13 cellular contexts compared by ENCODE assay signal in the genomic region with DNA sequence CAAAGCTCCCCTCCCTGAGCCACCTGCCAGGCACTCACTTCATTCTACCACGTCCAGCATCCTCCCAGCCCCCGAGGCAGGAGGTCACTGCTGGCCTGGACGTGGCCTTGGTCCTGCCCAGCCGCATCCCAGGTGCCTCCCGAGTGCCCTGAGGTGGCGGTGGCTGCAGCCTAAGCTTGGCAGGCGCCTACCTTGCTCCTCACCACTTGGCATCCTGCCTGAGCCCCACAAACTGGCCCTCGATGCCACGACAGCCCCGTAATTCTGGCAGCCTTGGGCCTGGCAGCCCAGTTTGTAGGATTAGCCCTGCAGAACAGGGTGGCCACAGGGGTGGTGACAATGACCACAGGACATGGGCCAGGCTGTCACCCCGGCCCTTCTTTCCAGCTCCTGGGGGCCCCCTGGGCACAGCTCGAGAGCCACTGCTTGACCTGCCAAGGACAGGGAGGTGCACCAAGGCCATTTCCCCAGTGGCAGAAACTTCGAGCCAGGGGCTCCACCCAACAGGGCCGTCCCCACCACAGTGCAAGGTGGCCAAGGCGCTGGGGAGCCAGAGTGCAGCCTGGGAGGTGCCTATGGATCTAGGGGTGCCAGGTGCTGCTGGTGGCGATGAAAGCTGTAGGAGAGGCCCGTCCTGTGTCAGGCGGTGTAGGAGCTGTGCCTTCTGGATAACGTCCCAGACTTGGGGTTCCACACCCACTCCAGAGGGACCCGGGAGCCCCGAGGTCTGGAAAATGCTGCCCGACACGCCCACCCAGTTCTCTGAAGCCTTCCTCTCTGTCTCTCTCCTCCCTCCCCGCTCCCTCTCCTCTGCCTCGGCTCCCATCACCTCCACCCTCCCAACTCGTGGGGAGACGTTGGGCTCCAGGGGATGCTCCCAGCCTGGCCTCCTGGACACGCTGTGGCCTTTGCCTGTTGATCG. TPM values are rescaled to one million over a fixed set of nuclear protein-coding genes. Genes with fewer than 3 reads are reported as not detected.
"Had no signal": no experiment of that assay in that cellular context is flagged by ENCODE, and none has a peak within 500 bp of the region (broad histone marks: within the 10 kb centered on the region; RNA-seq: fewer than 3 reads in every experiment).

No MANE protein-coding gene starts in this region.

- H3K4me1 ChIP-seq: esophagus squamous epithelium, parathyroid adenoma, tibial nerve had no signal

- H3K36me3 ChIP-seq: esophagus squamous epithelium, neural progenitor cell, tibial nerve had no signal

- H3K27me3 ChIP-seq: neural progenitor cell had no signal

- H3K9ac ChIP-seq: neural progenitor cell, parathyroid adenoma had no signal

- H3K79me2 ChIP-seq: parathyroid adenoma had no signal

- H3K9me3 ChIP-seq: esophagus squamous epithelium, tibial nerve had no signal

- DNase-seq: activated CD4-positive, alpha-beta memory T cell treated with anti-CD3 and anti-CD28 coated beads for 36 hours; activated naive CD8-positive, alpha-beta T cell treated with anti-CD3 and anti-CD28 coated beads, Interleukin-2, amount 10 ng/mL, durations not matched to agents 7 days and 5 days; activated T-cell treated with anti-CD3 and anti-CD28 coated beads, Interleukin-2, amount 50 U/mL, for 48 hours; anterior cingulate cortex; esophagus squamous epithelium; foreskin fibroblast; stimulated activated CD4-positive, alpha-beta T cell treated with anti-CD3 and anti-CD28 coated beads, Interleukin-1b, Interleukin-23, amount 100 ng/mL, for 48 hours; SW 1271 had no signal

- H2AFZ ChIP-seq: neural progenitor cell, parathyroid adenoma had no signal

- ATAC-seq: stimulated activated memory B cell treated with anti-CD40 and anti-IgM and Interleukin-4, amounts not matched to agents 10 μg/mL and 1 μg/mL and 100 μg/mL, for 72 hours had no signal

- H3K4me2 ChIP-seq: neural progenitor cell had no signal

- H3K27ac ChIP-seq: esophagus squamous epithelium, neural progenitor cell, parathyroid adenoma, tibial nerve had no signal

- H3K4me3 ChIP-seq: esophagus squamous epithelium, neural progenitor cell, tibial nerve had no signal

RNA-seq across cellular contexts. Expression of a gene that starts 18.4 kb away (rescaled TPM):
- total RNA-seq: chondrocyte had no signal
